In the genomic region with DNA sequence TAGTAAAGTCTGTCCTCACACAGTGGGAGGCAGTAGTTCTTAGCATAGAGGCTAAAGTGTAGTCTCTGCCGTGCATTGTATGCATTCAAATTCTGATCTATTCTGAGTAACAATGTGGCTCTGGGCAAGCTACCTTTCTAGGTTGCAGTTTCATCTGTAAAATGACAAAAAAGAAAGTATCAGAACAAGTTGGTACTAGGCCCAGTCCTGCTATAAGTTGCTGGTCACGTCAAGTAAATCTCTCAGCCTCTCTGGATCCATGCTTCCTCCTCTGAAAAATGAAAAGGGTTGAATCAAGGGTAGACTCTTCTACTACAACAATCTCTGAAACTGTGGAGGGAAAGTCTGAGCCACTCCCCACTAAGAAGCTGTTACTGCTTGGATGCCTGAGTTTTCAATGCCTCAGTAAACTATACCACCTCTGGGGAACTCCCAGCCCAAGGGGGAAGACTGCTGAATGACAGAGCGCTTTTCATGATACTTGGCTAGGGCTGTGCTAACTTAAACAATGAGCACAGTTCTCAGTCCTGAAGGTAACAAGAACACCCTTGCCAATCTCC, we compare ENCODE assay signal across 9 cellular contexts.
A peak's percentile ranks its signal among the peaks of the same experiment; 100 is the strongest.
DNase-seq lines count a peak whose midpoint lies in the region; ATAC-seq and TF ChIP-seq lines count a peak whose summit lies in the region.
"Had no signal": no experiment of that assay in that cellular context is flagged by ENCODE, and none has a peak within 500 bp of the region (broad histone marks: within the 10 kb centered on the region; RNA-seq: fewer than 3 reads in every experiment).

No MANE protein-coding gene starts in this region.

- ATAC-seq in HG02884 (IDR thresholded peaks at IDR 0.05; ENCODE audit: unreplicated experiment), result peak; percentile 85

- no peak for DNase-seq in activated naive CD4-positive, alpha-beta T cell treated with anti-CD3 and anti-CD28 coated beads, Interleukin-2, amount 50 U/mL, for 16 hours
- DNase-seq in HCEC 1CT (no peak), AG08395 (ENCODE audit: low spot score) (no peak), WERI-Rb-1 (no peak)

- H3K9me3 ChIP-seq in SU-DHL-6 (ENCODE audit: insufficient read depth, low read length) (no peaks in the 10 kb centered on the region), WERI-Rb-1 (ENCODE audit: severe bottlenecking) (no peaks in the 10 kb centered on the region)
- H3K9me3 ChIP-seq: BLaER1 had no signal

- H3K4me3 Mint-ChIP-seq in activated naive CD4-positive, alpha-beta T cell treated with anti-CD3 and anti-CD28 coated beads, Interleukin-2, amount 50 U/mL, for 24 hours, result no peak overlapping the region
- H3K4me3 Mint-ChIP-seq in stimulated activated naive CD8-positive, alpha-beta T cell treated with anti-CD3 and anti-CD28 coated beads, Interleukin-15, Interleukin-2, amounts not matched to agents 100 ng/mL and 50 ng/mL, for 24 hours, result no peak overlapping the region

- no peaks in the 10 kb centered on the region for H3K9me3 Mint-ChIP-seq in activated naive CD4-positive, alpha-beta T cell treated with anti-CD3 and anti-CD28 coated beads, Interleukin-2, amount 50 U/mL, for 24 hours
- no peaks in the 10 kb centered on the region for H3K9me3 Mint-ChIP-seq in stimulated activated naive CD8-positive, alpha-beta T cell treated with anti-CD3 and anti-CD28 coated beads, Interleukin-15, Interleukin-2, amounts not matched to agents 100 ng/mL and 50 ng/mL, for 24 hours

- H3K4me1 Mint-ChIP-seq in activated naive CD4-positive, alpha-beta T cell treated with anti-CD3 and anti-CD28 coated beads, Interleukin-2, amount 50 U/mL, for 24 hours, result no peaks in the 10 kb centered on the region
- H3K4me1 Mint-ChIP-seq in stimulated activated naive CD8-positive, alpha-beta T cell treated with anti-CD3 and anti-CD28 coated beads, Interleukin-15, Interleukin-2, amounts not matched to agents 100 ng/mL and 50 ng/mL, for 24 hours (ENCODE audit: low read depth), result peaks cover 19% of the 10 kb centered on the region

- H3K4me3 ChIP-seq in SU-DHL-6 (ENCODE audit: insufficient read depth, low read length, poor library complexity, severe bottlenecking) (no peak overlapping the region), WERI-Rb-1 (ENCODE audit: low read depth, low read length) (no peak overlapping the region)
- H3K4me3 ChIP-seq: BLaER1 had no signal

- no peaks in the 10 kb centered on the region for H3F3A ChIP-seq in SU-DHL-6 (ENCODE audit: insufficient read depth)

- H3K27me3 ChIP-seq in SU-DHL-6 (ENCODE audit: low read length), result no peaks in the 10 kb centered on the region
- H3K27me3 ChIP-seq in WERI-Rb-1 (ENCODE audit: insufficient read depth, low read depth, severe bottlenecking), result no peaks in the 10 kb centered on the region
- H3K27me3 ChIP-seq: BLaER1 had no signal

- no peaks in the 10 kb centered on the region for H3K36me3 Mint-ChIP-seq in activated naive CD4-positive, alpha-beta T cell treated with anti-CD3 and anti-CD28 coated beads, Interleukin-2, amount 50 U/mL, for 24 hours
- H3K36me3 Mint-ChIP-seq in stimulated activated naive CD8-positive, alpha-beta T cell treated with anti-CD3 and anti-CD28 coated beads, Interleukin-15, Interleukin-2, amounts not matched to agents 100 ng/mL and 50 ng/mL, for 24 hours (ENCODE audit: low read depth), result no peaks in the 10 kb centered on the region

- H3K79me2 ChIP-seq in SU-DHL-6 (ENCODE audit: insufficient read depth, low read length), result no peaks in the 10 kb centered on the region

- peak overlapping the region; percentile 12 for H3K4me2 ChIP-seq in SU-DHL-6 (ENCODE audit: low read depth, low read length, poor library complexity, severe bottlenecking)
- H3K4me2 ChIP-seq: BLaER1 had no signal

- peak overlapping the region; percentile 53 for H3K27ac ChIP-seq in SU-DHL-6 (ENCODE audit: low read depth, low read length)
- no peak overlapping the region for H3K27ac ChIP-seq in WERI-Rb-1
- H3K27ac ChIP-seq: BLaER1 had no signal

- no peaks in the 10 kb centered on the region for H3K27me3 Mint-ChIP-seq in activated naive CD4-positive, alpha-beta T cell treated with anti-CD3 and anti-CD28 coated beads, Interleukin-2, amount 50 U/mL, for 24 hours
- H3K27me3 Mint-ChIP-seq in stimulated activated naive CD8-positive, alpha-beta T cell treated with anti-CD3 and anti-CD28 coated beads, Interleukin-15, Interleukin-2, amounts not matched to agents 100 ng/mL and 50 ng/mL, for 24 hours, result no peaks in the 10 kb centered on the region

- H3K9ac ChIP-seq in SU-DHL-6 (ENCODE audit: low read length), result no peak overlapping the region
- H3K9ac ChIP-seq: BLaER1 had no signal

- H3K27ac Mint-ChIP-seq in activated naive CD4-positive, alpha-beta T cell treated with anti-CD3 and anti-CD28 coated beads, Interleukin-2, amount 50 U/mL, for 24 hours, result peak overlapping the region; percentile 46
- H3K27ac Mint-ChIP-seq in stimulated activated naive CD8-positive, alpha-beta T cell treated with anti-CD3 and anti-CD28 coated beads, Interleukin-15, Interleukin-2, amounts not matched to agents 100 ng/mL and 50 ng/mL, for 24 hours, result peak overlapping the region; percentile 71

- H2AFZ ChIP-seq in SU-DHL-6 (ENCODE audit: low read depth, low read length, severe bottlenecking), result no peak overlapping the region

- no peaks in the 10 kb centered on the region for H4K20me1 ChIP-seq in SU-DHL-6 (ENCODE audit: low read depth, low read length)
- H4K20me1 ChIP-seq: BLaER1 had no signal

- H3K36me3 ChIP-seq in SU-DHL-6 (ENCODE audit: low read length) (no peaks in the 10 kb centered on the region), WERI-Rb-1 (no peaks in the 10 kb centered on the region)
- H3K36me3 ChIP-seq: BLaER1 had no signal

- TF ChIP-seq CTCF in SU-DHL-6 (IDR thresholded peaks at IDR 0.05; ENCODE audit: insufficient read depth, low read length, poor library complexity, severe bottlenecking), result no peak
- no peak for TF ChIP-seq CTCF in WERI-Rb-1 (IDR thresholded peaks at IDR 0.05; ENCODE audit: low read depth, low read length)

- H3K9me2 ChIP-seq in SU-DHL-6 (replicated peaks; ENCODE audit: insufficient read depth, low read length), result no peaks in the 10 kb centered on the region
